In genomic region chr12:48903982-48904411, GRCh38 we compare ENCODE assay signal across 7 cellular contexts. TPM values are rescaled to one million over a fixed set of nuclear protein-coding genes. Genes with fewer than 3 reads are reported as not detected.
DNase-seq lines count a peak whose midpoint lies in the region; ATAC-seq and TF ChIP-seq lines count a peak whose summit lies in the region.

No MANE protein-coding gene starts in this region.

- H3K27ac Mint-ChIP-seq in endodermal cell: no peak overlapping the region

- peaks cover 9% of the 10 kb centered on the region for H3K4me1 Mint-ChIP-seq in endodermal cell

- TF ChIP-seq CTCF in endodermal cell (conservative IDR thresholded peaks at IDR 0.05): peak; percentile 89

- no peaks in the 10 kb centered on the region for H3K9me3 Mint-ChIP-seq in endodermal cell

- DNase-seq in NCI-H774 (lab: John Stamatoyannopoulos, UW) (peak; percentile 79), endodermal cell (peak; percentile 98)
- DNase-seq in activated CD8-positive, alpha-beta memory T cell treated with anti-CD3 and anti-CD28 coated beads, Interleukin-2, amount 50 U/mL, for 1 hour (ENCODE audit: extremely low read depth): peak; percentile 76
- peak; percentile 65 to 72 for DNase-seq in stimulated activated CD8-positive, alpha-beta memory T cell treated with anti-CD3 and anti-CD28 coated beads, Interleukin-2, amount 100 ng/mL, for 1 hour (ENCODE audit: low read depth in 2 of 2)

- H3K9ac ChIP-seq in endodermal cell (ENCODE audit: extremely low read depth, low read length, poor library complexity, severe bottlenecking): peak overlapping the region; percentile 33

- peaks cover 31% of the 10 kb centered on the region for H3K27me3 Mint-ChIP-seq in endodermal cell (ENCODE audit: insufficient read depth)

- H3K4me3 ChIP-seq in endodermal cell (ENCODE audit: low read length) (peak overlapping the region; percentile 78), mononuclear cell (ENCODE audit: low read length) (peak overlapping the region; percentile 15)

- H3K27ac ChIP-seq in endodermal cell (ENCODE audit: low read depth, low read length): no peak overlapping the region

- H3K36me3 ChIP-seq in endodermal cell (ENCODE audit: control insufficient read depth, insufficient read depth, low read length): no peaks in the 10 kb centered on the region

- 3 to 6% methylated on average over 18 to 19 of the region's 19 CpGs for WGBS in endodermal cell (ENCODE audit: insufficient coverage in 1 of 2, insufficient read length in 1 of 2), 2 experiments

- peak; percentile 79 for ATAC-seq in GM18499 (IDR thresholded peaks at IDR 0.05; ENCODE audit: insufficient read depth, unreplicated experiment)
- ATAC-seq in HG03354 (IDR thresholded peaks at IDR 0.05; ENCODE audit: poor library complexity, severe bottlenecking, unreplicated experiment): peak; percentile 89

- H3K9me3 ChIP-seq in endodermal cell (ENCODE audit: control insufficient read depth, low read length) (no peaks in the 10 kb centered on the region), mononuclear cell (ENCODE audit: low read depth, low read length) (no peaks in the 10 kb centered on the region)

- H3K4me1 ChIP-seq in endodermal cell (ENCODE audit: control insufficient read depth, insufficient read depth, low read length) (no peaks in the 10 kb centered on the region), mononuclear cell (ENCODE audit: insufficient read depth, low read length) (peaks cover 14% of the 10 kb centered on the region)

- H3K27me3 ChIP-seq in endodermal cell (ENCODE audit: control insufficient read depth, insufficient read depth, low read length, poor library complexity, severe bottlenecking): no peaks in the 10 kb centered on the region
- H3K27me3 ChIP-seq in mononuclear cell (ENCODE audit: insufficient read depth, low read length): no peaks in the 10 kb centered on the region

- peak overlapping the region; percentile 57 for H3K4me3 Mint-ChIP-seq in endodermal cell

- no peaks in the 10 kb centered on the region for H3K36me3 Mint-ChIP-seq in endodermal cell (ENCODE audit: low read depth)

RNA-seq across cellular contexts. Expression of gene FKBP11, which starts 21.3 kb away (rescaled TPM):
- total RNA-seq in endodermal cell (10 to 100 TPM; 30.1 to 30.7 TPM), mononuclear cell (25.0 TPM)
- polyA plus RNA-seq in endodermal cell (2013, experiment 1 of 2): 17.4 TPM
- 17.0 TPM for polyA plus RNA-seq in endodermal cell (2013, experiment 2 of 2)

RNA-seq across cellular contexts. Expression of gene RND1, which starts 38.3 kb away (rescaled TPM):
- 10 to 100 TPM; 10.7 to 18.9 TPM for total RNA-seq in endodermal cell
- 21.7 TPM for polyA plus RNA-seq in endodermal cell (2013, experiment 1 of 2)
- 19.7 TPM for polyA plus RNA-seq in endodermal cell (2013, experiment 2 of 2)
- 6.2 TPM for total RNA-seq in mononuclear cell

RNA-seq across cellular contexts. Expression of gene DDX23, which starts 52.0 kb away (rescaled TPM):
- total RNA-seq in endodermal cell (100 to 1,000 TPM in 1 of 2 donors, 10 to 100 TPM in 1; 98.5 to 108 TPM), mononuclear cell (51.9 TPM)
- 61.8 TPM for polyA plus RNA-seq in endodermal cell (2013, experiment 1 of 2)
- polyA plus RNA-seq in endodermal cell (2013, experiment 2 of 2): 61.8 TPM

RNA-seq across cellular contexts. Expression of gene ARF3, which starts 53.3 kb away (rescaled TPM):
- 100 to 1,000 TPM; 237 to 288 TPM for total RNA-seq in endodermal cell
- 112 TPM for polyA plus RNA-seq in endodermal cell (2013, experiment 1 of 2)
- 102 TPM for polyA plus RNA-seq in endodermal cell (2013, experiment 2 of 2)
- 38.2 TPM for total RNA-seq in mononuclear cell
